Comparison of ENCODE assay signal across 1 cellular context in the genomic region with DNA sequence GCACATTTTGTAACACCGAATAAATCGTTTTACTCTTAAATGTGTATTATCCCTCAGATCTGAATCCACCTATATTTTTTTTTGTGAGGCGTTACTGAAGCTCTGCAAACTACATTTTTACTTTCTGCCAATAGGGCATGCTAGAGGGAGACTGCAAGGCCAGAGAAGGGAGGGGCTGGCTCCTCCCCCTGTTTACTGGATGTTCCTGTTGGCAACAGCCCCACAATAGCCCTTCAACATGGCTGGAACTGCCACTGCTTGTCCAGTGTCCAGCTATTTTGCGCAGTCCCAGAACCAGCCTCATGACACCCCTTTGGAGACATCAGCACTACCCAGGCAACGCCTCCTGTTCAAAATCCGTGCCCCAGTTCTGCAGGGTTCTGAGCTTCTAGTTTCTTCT.
A peak's percentile ranks its signal among the peaks of the same experiment; 100 is the strongest.
TF ChIP-seq lines count a peak whose summit lies in the region.

No MANE protein-coding gene starts in this region.

TF ChIP-seq in H1, 55 proteins besides CTCF, POLR2A, EP300 and RAD21:
- TF ChIP-seq USF2 (IDR thresholded peaks at IDR 0.05; ENCODE audit: low read length) (no peak), YY1 (IDR thresholded peaks at IDR 0.05; ENCODE audit: low read depth, low read length) (0 out of 2 replicates have a peak, but pooled peaks have one; percentile 37), NRF1 (IDR thresholded peaks at IDR 0.05; ENCODE audit: low read depth, low read length) (no peak)
